Comparison of ENCODE assay signal across 13 cellular contexts in the genomic region with DNA sequence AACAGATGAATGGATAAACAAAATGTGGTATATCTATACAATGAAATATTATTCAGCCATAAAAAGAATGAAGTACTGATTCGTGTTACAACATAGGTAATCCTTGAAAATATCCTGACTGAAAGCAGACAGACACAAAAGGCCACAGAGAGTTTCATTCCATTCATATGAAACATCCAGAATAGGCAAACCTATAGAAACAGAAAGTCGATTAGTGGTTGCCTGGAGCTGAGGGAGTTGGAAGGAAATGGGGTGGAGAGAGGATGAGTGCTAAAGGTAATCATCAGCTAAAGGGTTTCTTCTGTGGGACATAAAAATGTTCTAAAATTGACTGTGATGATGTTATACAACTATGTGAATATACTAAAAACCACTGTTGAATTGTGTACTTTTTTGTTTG.
"Had no signal": no experiment of that assay in that cellular context is flagged by ENCODE, and none has a peak within 500 bp of the region (broad histone marks: within the 10 kb centered on the region; RNA-seq: fewer than 3 reads in every experiment).

No MANE protein-coding gene starts in this region.

- ATAC-seq: activated T-cell treated with anti-CD3 and anti-CD28 coated beads, Interleukin-2, amount 50 U/mL, for 72 hours; gastrocnemius medialis; heart right ventricle; right cardiac atrium; stimulated activated naive CD8-positive, alpha-beta T cell treated with anti-CD3 and anti-CD28 coated beads, Interleukin-15, Interleukin-2, amounts not matched to agents 100 U/mL and 50 U/mL, for 24 hours had no signal

- H3K9me3 ChIP-seq: gastrocnemius medialis, heart right ventricle had no signal

- H3K27ac ChIP-seq: gastrocnemius medialis, heart right ventricle had no signal

- H3K27me3 ChIP-seq: gastrocnemius medialis, heart right ventricle had no signal

- FAIRE-seq: small intestine had no signal

- H3K4me3 ChIP-seq: gastrocnemius medialis, heart right ventricle, lung had no signal

- H3K36me3 ChIP-seq: gastrocnemius medialis had no signal

- DNase-seq: activated CD4-positive, alpha-beta T cell treated with anti-CD3 and anti-CD28 coated beads, Interleukin-2, amount 10 ng/mL, durations not matched to agents 7 days and 5 days; activated CD8-positive, alpha-beta memory T cell treated with anti-CD3 and anti-CD28 coated beads, Interleukin-2, amount 50 U/mL, for 48 hours; activated gamma-delta T cell treated with Interleukin-2 at 50 U/mL for 16 hours; activated T-cell treated with anti-CD3 and anti-CD28 coated beads, Interleukin-2, amount 50 U/mL, for 72 hours; amniotic stem cell; effector memory CD4-positive, alpha-beta T cell; gastrocnemius medialis; heart right ventricle; midbrain; right cardiac atrium; small intestine; stimulated activated naive CD8-positive, alpha-beta T cell treated with anti-CD3 and anti-CD28 coated beads, Interleukin-15, Interleukin-2, amounts not matched to agents 100 U/mL and 50 U/mL, for 24 hours had no signal
